Comparison of ENCODE assay signal across 8 cellular contexts in genomic region chr10:89414146-89414878, GRCh38. TPM values are rescaled to one million over a fixed set of nuclear protein-coding genes. Genes with fewer than 3 reads are reported as not detected.
A peak's percentile ranks its signal among the peaks of the same experiment; 100 is the strongest.
DNase-seq lines count a peak whose midpoint lies in the region; ATAC-seq, FAIRE-seq and TF ChIP-seq lines count a peak whose summit lies in the region.

TSS of gene IFIT5 (plus strand) at chr10:89414568. CDS start at chr10:89414799, 231 bp downstream.

- peak in 1 of 3 experiments; percentile 12 for TF ChIP-seq CTCF in keratinocyte (optimal IDR thresholded peaks at IDR 0.05 in 1 of 3, IDR thresholded peaks at IDR 0.05 in 1 of 3, conservative IDR thresholded peaks at IDR 0.05 in 1 of 3; ENCODE audit: extremely low read depth in 1 of 3, insufficient read depth in 2 of 3, low read length in 3 of 3)

- H4K20me1 ChIP-seq in keratinocyte (ENCODE audit: control insufficient read depth, extremely low read depth, insufficient read depth, low read length) = no peaks in the 10 kb centered on the region

- peak within 1 kb of the TSS; percentile 82 for H3K27ac ChIP-seq in keratinocyte (ENCODE audit: control insufficient read depth, insufficient read depth, low read length)

- H3K27me3 ChIP-seq in keratinocyte (ENCODE audit: control insufficient read depth, extremely low read depth, insufficient read depth, low read length) = no peaks in the 10 kb centered on the region

- ATAC-seq in HG02943 (IDR thresholded peaks at IDR 0.05; ENCODE audit: low read depth, unreplicated experiment) = peak; percentile 69
- ATAC-seq in activated CD4-positive, CD25-positive, alpha-beta regulatory T cell treated with anti-CD3 and anti-CD28 coated beads, Interleukin-2, amount 50 U/mL, for 24 hours = peak; percentile 78 to 79

- H3K4me2 ChIP-seq in keratinocyte (ENCODE audit: control insufficient read depth, extremely low read depth, insufficient read depth, low read depth, low read length) = peak within 1 kb of the TSS; percentile 92

- dilution Hi-C loops in keratinocyte (cut with MboI; ENCODE audit: extremely low pct_ligation_motif_present, low sequenced_read_pairs) = no loop called here

- H3K9ac ChIP-seq in keratinocyte (ENCODE audit: control insufficient read depth, extremely low read depth, insufficient read depth, low read length) = peak within 1 kb of the TSS; percentile 79

- H3K4me3 ChIP-seq in keratinocyte (ENCODE audit: control insufficient read depth in 2 of 3, extremely low read depth in 1 of 3, insufficient read depth in 2 of 3, low read depth in 1 of 3, low read length in 3 of 3) = peak within 1 kb of the TSS; percentile 63 to 92 (median 83)

- peaks cover 24% of the 10 kb centered on the region for H3K79me2 ChIP-seq in keratinocyte (ENCODE audit: control insufficient read depth, insufficient read depth, low read length)

- peaks cover 8% of the 10 kb centered on the region for H3K4me1 ChIP-seq in keratinocyte (ENCODE audit: control insufficient read depth, extremely low read depth, insufficient read depth, low read length)

- peak within 1 kb of the TSS; percentile 93 for H2AFZ ChIP-seq in keratinocyte (ENCODE audit: control insufficient read depth, low read length)

- DNase-seq in NCI-H2196 (lab: John Stamatoyannopoulos, UW; ENCODE audit: unreplicated experiment) (peak; percentile 21), NCI-H2196 treated with DMSO at 0.1 percent for 48 hours (lab: John Stamatoyannopoulos, UW; ENCODE audit: unreplicated experiment) (no peak), NCI-H2171 treated with DMSO at 0.1 percent for 48 hours (lab: John Stamatoyannopoulos, UW) (peak; percentile 71), cerebellum (ENCODE audit: low spot score) (peak; percentile 75), keratinocyte (ENCODE audit: low read depth, low spot score) (no peak)
- DNase-seq in stimulated activated CD4-positive, alpha-beta T cell treated with anti-CD3 and anti-CD28 coated beads, Interleukin-12 subunit alpha, Interleukin-12 subunit beta, amount 100 ng/mL, for 4 hours = peak; percentile 45

- peaks cover 2 to 4% of the 10 kb centered on the region in 2 experiments for H3K36me3 ChIP-seq in keratinocyte (ENCODE audit: control insufficient read depth in 2 of 2, extremely low read depth in 1 of 2, insufficient read depth in 2 of 2, low read length in 2 of 2)

- no peaks in the 10 kb centered on the region for H3K9me3 ChIP-seq in keratinocyte (ENCODE audit: control insufficient read depth, low read depth, low read length)

- FAIRE-seq in keratinocyte (lab: Jason Lieb, UNC) = peak; percentile 20

- no peaks in the 10 kb centered on the region for H3K9me1 ChIP-seq in keratinocyte (ENCODE audit: control insufficient read depth, extremely low read depth, insufficient read depth, low read length)

RNA-seq across cellular contexts. Expression of gene IFIT5, which starts in this region (rescaled TPM):
- 35.0 TPM for total RNA-seq in cerebellum
- polyA plus RNA-seq in keratinocyte = 10.7 to 15.8 TPM (median 14.8 TPM) in 3 replicates
- 1.4 TPM for polyA plus RNA-seq in keratinocyte (2011; ENCODE audit: low read depth)
- 5.5 and 12.3 TPM in 2 replicates for polyA plus RNA-seq in keratinocyte (2011; cell fraction: cytosol; rRNA removed)
- polyA plus RNA-seq in keratinocyte (2011; cell fraction: nucleus; rRNA removed) = 9.8 and 11.4 TPM in 2 replicates
- 2.4 and 14.9 TPM in 2 replicates for polyA plus RNA-seq in keratinocyte (2012; ENCODE audit: low replicate concordance)
- polyA minus RNA-seq in keratinocyte = 3.6 to 14.5 TPM (median 7.4 TPM) in 3 replicates
- 8.8 TPM for polyA minus RNA-seq in keratinocyte (2011; cell fraction: cytosol; rRNA and poly(A)+ RNA removed)
- 6.5 and 13.2 TPM in 2 replicates for polyA minus RNA-seq in keratinocyte (2011; cell fraction: nucleus; rRNA and poly(A)+ RNA removed)

Comparison
In these comparisons a context has a peak if more than half of its experiments do, and no peak if none do; other contexts are left out.
1. DNase-seq: peak in NCI-H2196 (single experiment), NCI-H2171 treated with DMSO at 0.1 percent for 48 hours (single experiment), cerebellum (single experiment) and stimulated activated CD4-positive, alpha-beta T cell treated with anti-CD3 and anti-CD28 coated beads, Interleukin-12 subunit alpha, Interleukin-12 subunit beta, amount 100 ng/mL, for 4 hours (single experiment); none in NCI-H2196 treated with DMSO at 0.1 percent for 48 hours (single experiment) and keratinocyte (single experiment).